ENCODE assay signal across 13 cellular contexts in the genomic region with DNA sequence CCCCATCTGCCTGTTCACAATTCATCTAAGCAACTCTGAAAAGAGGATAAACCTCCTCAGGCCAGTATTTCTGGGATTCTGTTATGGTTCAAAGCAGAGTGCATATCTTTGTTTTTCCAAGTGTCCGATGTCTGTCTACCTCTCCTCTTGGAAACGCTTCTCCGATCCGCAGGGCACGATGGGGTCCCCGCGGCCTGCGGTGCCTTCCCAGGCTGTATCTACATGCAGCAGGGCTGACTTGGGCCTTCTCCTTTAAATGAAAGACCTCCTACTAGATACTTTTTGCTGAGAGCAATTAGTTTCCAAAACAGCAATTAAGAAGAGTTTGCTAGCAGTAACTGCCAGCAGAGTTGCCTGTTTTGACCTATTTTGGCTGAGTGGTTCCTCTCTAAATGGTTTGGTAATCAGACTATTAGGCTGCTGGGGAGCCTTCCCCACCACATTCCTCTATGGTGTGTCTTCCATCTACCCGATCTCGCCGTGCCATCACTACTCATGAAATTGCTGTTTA.
DNase-seq lines count a peak whose midpoint lies in the region; FAIRE-seq lines count a peak whose summit lies in the region.
"Had no signal": no experiment of that assay in that cellular context is flagged by ENCODE, and none has a peak within 500 bp of the region (broad histone marks: within the 10 kb centered on the region; RNA-seq: fewer than 3 reads in every experiment).

No MANE protein-coding gene starts in this region.

- H3K27ac ChIP-seq in rectal smooth muscle tissue (ENCODE audit: low read depth, low read length): peak overlapping the region; percentile 87
- H3K27ac ChIP-seq: BLaER1 treated with 17β-estradiol and CSF1 and Interleukin-3, amounts not matched to agents 10 nM and 100 nM; PC-9; WERI-Rb-1 had no signal

- no peak overlapping the region for H3K4me3 ChIP-seq in adipocyte (ENCODE audit: low read length)
- H3K4me3 ChIP-seq in rectal smooth muscle tissue (ENCODE audit: low read length): peak overlapping the region; percentile 27
- H3K4me3 ChIP-seq: BLaER1 treated with 17β-estradiol and CSF1 and Interleukin-3, amounts not matched to agents 10 nM and 100 nM; PC-9 had no signal

- no peaks in the 10 kb centered on the region for H3K9me3 ChIP-seq in adipocyte (ENCODE audit: control insufficient read depth, low read length)

- H3K27me3 ChIP-seq in adipocyte (replicated peaks; ENCODE audit: control insufficient read depth, insufficient read depth, low read length): no peaks in the 10 kb centered on the region
- H3K27me3 ChIP-seq in rectal smooth muscle tissue (ENCODE audit: control insufficient read depth, insufficient read depth, low read length): no peaks in the 10 kb centered on the region
- H3K27me3 ChIP-seq: BLaER1 treated with 17β-estradiol and CSF1 and Interleukin-3, amounts not matched to agents 10 nM and 100 nM had no signal

- FAIRE-seq in GM19239 (lab: Jason Lieb, UNC): no peak
- FAIRE-seq: islet of Langerhans had no signal

- DNase-seq in AG08396 (ENCODE audit: low spot score) (peak; percentile 67), adipocyte (ENCODE audit: low read depth) (peak; percentile 77), glomerular visceral epithelial cell (ENCODE audit: extremely low spot score) (peak; percentile 74), medulla oblongata (ENCODE audit: extremely low spot score) (no peak), NCI-H446 treated with DMSO at 0.1 percent for 48 hours (lab: John Stamatoyannopoulos, UW) (no peak), NCI-H748 treated with DMSO at 0.1 percent for 48 hours (lab: John Stamatoyannopoulos, UW) (no peak), GM19239 (ENCODE audit: insufficient read length, low spot score) (no peak)
- DNase-seq: NCI-H187, PC-9, WERI-Rb-1 had no signal

- peaks cover 77% of the 10 kb centered on the region for H3K36me3 ChIP-seq in adipocyte (ENCODE audit: control insufficient read depth, insufficient read depth, low read length, severe bottlenecking)
- H3K36me3 ChIP-seq in rectal smooth muscle tissue (ENCODE audit: control insufficient read depth, insufficient read depth, low read length): peaks cover 3% of the 10 kb centered on the region
- H3K36me3 ChIP-seq: WERI-Rb-1 had no signal

- H3K9ac ChIP-seq in adipocyte (ENCODE audit: low read length): no peak overlapping the region
- no peak overlapping the region for H3K9ac ChIP-seq in rectal smooth muscle tissue (ENCODE audit: low read length)
- H3K9ac ChIP-seq: BLaER1 treated with 17β-estradiol and CSF1 and Interleukin-3, amounts not matched to agents 10 nM and 100 nM had no signal

- H3K4me1 ChIP-seq in adipocyte (ENCODE audit: control insufficient read depth, insufficient read depth, low read length) (peaks cover 27% of the 10 kb centered on the region), rectal smooth muscle tissue (ENCODE audit: control insufficient read depth, insufficient read depth, low read length) (peaks cover 68% of the 10 kb centered on the region)

Comparison
In these comparisons a context has a peak if more than half of its experiments do, and no peak if none do; other contexts are left out.
1. DNase-seq: peak in AG08396 (single experiment), adipocyte (single experiment) and glomerular visceral epithelial cell (single experiment); none in medulla oblongata (single experiment), NCI-H446 treated with DMSO at 0.1 percent for 48 hours (single experiment), NCI-H748 treated with DMSO at 0.1 percent for 48 hours (single experiment) and GM19239 (single experiment).